Comparison of ENCODE assay signal across 11 cellular contexts in genomic region chr7:2072042-2072441, GRCh38.
A peak's percentile ranks its signal among the peaks of the same experiment; 100 is the strongest.
DNase-seq lines count a peak whose midpoint lies in the region; ATAC-seq and TF ChIP-seq lines count a peak whose summit lies in the region.
"Had no signal": no experiment of that assay in that cellular context is flagged by ENCODE, and none has a peak within 500 bp of the region (broad histone marks: within the 10 kb centered on the region; RNA-seq: fewer than 3 reads in every experiment).

No MANE protein-coding gene starts in this region.

- H3K9me3 ChIP-seq in upper lobe of right lung: no peaks in the 10 kb centered on the region

- ATAC-seq in GM18508 (IDR thresholded peaks at IDR 0.05; ENCODE audit: insufficient read depth, unreplicated experiment) (peak; percentile 78), GM21390 (IDR thresholded peaks at IDR 0.05; ENCODE audit: unreplicated experiment) (peak; percentile 70), HG03135 (IDR thresholded peaks at IDR 0.05; ENCODE audit: unreplicated experiment) (peak; percentile 64), upper lobe of right lung (no peak)

- DNase-seq in germinal center (ENCODE audit: low spot score) (peak; percentile 65), substantia nigra (lab: John Stamatoyannopoulos, UW) (no peak), hippocampal formation (lab: John Stamatoyannopoulos, UW) (no peak), upper lobe of right lung (no peak), cerebellum (ENCODE audit: low spot score) (no peak)
- DNase-seq: activated CD8-positive, alpha-beta memory T cell treated with anti-CD3 and anti-CD28 coated beads for 24 hours; NCI-H1092 treated with DMSO at 0.1 percent for 48 hours had no signal

- H3K36me3 ChIP-seq in upper lobe of right lung: peaks cover 7% of the 10 kb centered on the region

- no peak overlapping the region for H3K27ac ChIP-seq in substantia nigra (ENCODE audit: low read depth, low read length, poor library complexity, severe bottlenecking)
- H3K27ac ChIP-seq in upper lobe of right lung: no peak overlapping the region
- H3K27ac ChIP-seq: RWPE1 had no signal

- no peak for TF ChIP-seq CTCF in upper lobe of right lung (IDR thresholded peaks at IDR 0.05)

- no peaks in the 10 kb centered on the region for H3K4me1 ChIP-seq in upper lobe of right lung

- H3K4me3 ChIP-seq in upper lobe of right lung: no peak overlapping the region

- no peaks in the 10 kb centered on the region for H3K27me3 ChIP-seq in upper lobe of right lung

- intact Hi-C loops in upper lobe of right lung (cut with DNase I): no loop called here
